Comparison of ENCODE assay signal across 1 cellular context in the genomic region with DNA sequence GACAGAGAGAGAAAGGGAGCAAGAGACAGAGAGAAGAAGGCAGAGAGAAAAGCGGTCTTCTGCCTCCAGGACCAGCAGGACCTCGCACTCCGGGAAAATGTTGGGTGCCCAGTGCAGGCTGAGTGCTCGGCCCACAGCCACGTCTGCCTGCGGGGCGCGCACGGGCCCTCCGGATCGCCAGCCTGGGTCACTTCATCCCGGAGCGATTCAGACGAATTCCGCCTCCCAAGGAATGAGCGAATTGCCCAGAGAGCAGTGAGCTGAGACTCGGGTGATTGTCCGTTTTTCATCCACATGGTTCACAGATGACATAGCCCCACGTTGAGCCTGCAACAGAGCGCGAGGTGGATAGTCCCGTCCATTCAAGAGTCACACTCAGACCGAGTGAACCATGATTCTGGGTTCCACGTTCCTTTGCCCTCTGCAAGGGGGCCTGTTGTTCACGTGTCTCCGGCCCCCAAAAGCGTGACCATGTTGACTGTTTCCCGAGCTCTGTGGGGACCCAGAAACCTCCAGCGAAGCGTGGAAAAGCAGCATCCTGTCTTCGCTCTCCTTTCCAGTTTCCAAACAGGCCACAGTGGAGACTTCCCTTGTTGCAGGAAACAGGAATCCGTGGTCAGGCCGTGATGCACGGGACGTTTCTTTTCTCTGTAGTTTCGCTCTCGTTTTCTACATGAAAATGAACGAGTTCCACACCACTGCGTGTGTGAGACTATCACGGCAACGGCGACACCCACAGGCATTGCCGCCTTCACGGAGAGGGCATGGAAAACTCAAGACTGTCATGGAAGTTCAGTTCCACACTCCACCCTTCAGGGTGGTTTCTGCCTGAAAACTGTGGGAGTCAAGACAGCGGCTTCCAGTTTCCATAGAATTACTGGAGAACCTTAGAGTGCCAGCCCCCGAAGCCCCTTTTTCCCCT.
TF ChIP-seq lines count a peak whose summit lies in the region.

No MANE protein-coding gene starts in this region.

TF ChIP-seq in H1, 55 proteins besides CTCF, POLR2A, EP300 and RAD21:
- TF ChIP-seq RNF2 (IDR thresholded peaks at IDR 0.05; ENCODE audit: borderline replicate concordance, low read depth, low read length, missing control alignments, poor library complexity, severe bottlenecking) (peak; percentile 93), KDM4A (IDR thresholded peaks at IDR 0.05; ENCODE audit: low read depth, low read length, severe bottlenecking) (peak; percentile 34), EZH2 (IDR thresholded peaks at IDR 0.05; ENCODE audit: low read depth, low read length, severe bottlenecking) (peak; percentile 90), SUZ12 (IDR thresholded peaks at IDR 0.05; ENCODE audit: low read length) (peak; percentile 82)
